Comparison of ENCODE assay signal across 11 cellular contexts in the genomic region with DNA sequence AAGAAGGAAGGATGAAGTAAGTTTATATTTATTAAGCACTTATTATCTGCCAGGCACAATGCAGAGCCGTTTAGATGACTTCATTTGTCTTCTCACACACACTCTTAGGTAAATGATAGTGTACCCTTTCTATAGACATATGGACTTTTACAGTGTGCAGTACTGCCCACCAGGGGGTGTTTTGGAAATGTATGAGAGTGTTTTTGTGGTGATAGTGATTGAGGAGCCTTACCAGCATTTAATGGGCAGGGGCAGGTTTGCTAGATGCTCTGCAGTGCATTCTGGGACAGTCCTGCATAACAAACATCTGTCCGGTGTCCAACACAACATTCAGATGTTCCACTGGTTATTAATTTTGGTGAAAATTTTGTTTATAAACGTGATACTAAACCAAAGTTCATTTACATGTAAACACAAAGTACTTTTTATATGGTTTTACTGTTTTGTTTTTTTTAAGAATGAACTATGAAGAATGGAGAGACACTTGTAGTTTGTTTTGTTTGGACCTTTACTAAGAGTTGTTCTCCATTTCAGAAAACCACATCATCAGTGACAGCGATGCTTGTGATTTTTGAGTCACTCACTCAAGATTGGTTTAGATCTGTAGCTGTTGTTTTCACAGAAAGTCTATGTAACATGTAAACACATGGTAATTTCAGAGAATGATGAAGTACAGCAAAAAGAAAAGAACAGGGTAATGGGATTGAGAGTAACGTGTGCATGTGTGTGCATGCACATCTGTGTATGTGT. TPM values are rescaled to one million over a fixed set of nuclear protein-coding genes. Genes with fewer than 3 reads are reported as not detected.
DNase-seq lines count a peak whose midpoint lies in the region; ATAC-seq and TF ChIP-seq lines count a peak whose summit lies in the region.
"Had no signal": no experiment of that assay in that cellular context is flagged by ENCODE, and none has a peak within 500 bp of the region (broad histone marks: within the 10 kb centered on the region; RNA-seq: fewer than 3 reads in every experiment).

No MANE protein-coding gene starts in this region.

- H3K4me3 ChIP-seq in GM12865 (ENCODE audit: low read depth, low read length) (no peak overlapping the region), RWPE2 (ENCODE audit: severe bottlenecking) (no peak overlapping the region), gastroesophageal sphincter (no peak overlapping the region)

- H3K27ac ChIP-seq in RWPE2 (ENCODE audit: poor library complexity, severe bottlenecking) (no peak overlapping the region), foreskin keratinocyte (no peak overlapping the region), gastroesophageal sphincter (no peak overlapping the region)

- H3K36me3 ChIP-seq in RWPE2 (ENCODE audit: low read depth): peaks cover 64% of the 10 kb centered on the region
- peaks cover 3 to 66% of the 10 kb centered on the region in 2 donors for H3K36me3 ChIP-seq in gastroesophageal sphincter

- no peak for TF ChIP-seq EP300 in gastroesophageal sphincter (IDR thresholded peaks at IDR 0.05)

- H3K4me1 ChIP-seq in RWPE2 (ENCODE audit: insufficient read depth, poor library complexity, severe bottlenecking) (no peaks in the 10 kb centered on the region), foreskin keratinocyte (no peaks in the 10 kb centered on the region), gastroesophageal sphincter (no peaks in the 10 kb centered on the region)

- no peaks in the 10 kb centered on the region for H3K9me3 ChIP-seq in RWPE2 (ENCODE audit: severe bottlenecking)
- peaks cover 0 to 15% (median 0%) of the 10 kb centered on the region in 3 donors for H3K9me3 ChIP-seq in gastroesophageal sphincter

- DNase-seq in AG20443 (ENCODE audit: low spot score) (peak; percentile 26), GM12865 (ENCODE audit: low read depth) (no peak), RWPE2 (ENCODE audit: low spot score) (no peak), foreskin keratinocyte (no peak), GM13976 (ENCODE audit: low spot score) (no peak)
- no peak for DNase-seq in activated CD4-positive, CD25-positive, alpha-beta regulatory T cell treated with anti-CD3 and anti-CD28 coated beads, Interleukin-2, amount 50 U/mL, for 72 hours
- DNase-seq: activated effector memory CD4-positive, alpha-beta T cell treated with Interleukin-2 at 50 U/mL for 16 hours; SHP77 had no signal

- H3K27me3 ChIP-seq in RWPE2 (ENCODE audit: insufficient read depth, poor library complexity, severe bottlenecking): no peaks in the 10 kb centered on the region
- no peaks in the 10 kb centered on the region for H3K27me3 ChIP-seq in foreskin keratinocyte
- H3K27me3 ChIP-seq in gastroesophageal sphincter: no peaks in the 10 kb centered on the region

- in situ Hi-C loops in GM13976 (cut with MboI; ENCODE audit: low sequenced_read_pairs, unreplicated experiment): no loop called here

- TF ChIP-seq CTCF in GM12865 (IDR thresholded peaks at IDR 0.05; ENCODE audit: insufficient read depth, low read depth, low read length, missing control alignments) (peak; percentile 22), RWPE2 (IDR thresholded peaks at IDR 0.05; ENCODE audit: poor library complexity, severe bottlenecking) (peak; percentile 85), foreskin keratinocyte (conservative IDR thresholded peaks at IDR 0.05) (peak; percentile 54), gastroesophageal sphincter (IDR thresholded peaks at IDR 0.05) (no peak), GM13976 (IDR thresholded peaks at IDR 0.05; ENCODE audit: borderline replicate concordance, control extremely low read depth, extremely low read depth, insufficient read depth, missing control alignments) (no peak)

- WGBS in gastroesophageal sphincter (ENCODE audit: low coverage in 1 of 2), 2 donors: 75 to 77% methylated on average over 5 of the region's 5 CpGs

- ATAC-seq in RWPE2 (ENCODE audit: low read depth): peak; percentile 64
- peak; percentile 56 for ATAC-seq in foreskin keratinocyte
- ATAC-seq in HG03457 (IDR thresholded peaks at IDR 0.05; ENCODE audit: unreplicated experiment): no peak
- no peak for ATAC-seq in gastroesophageal sphincter

- no peak for TF ChIP-seq POLR2A in gastroesophageal sphincter (IDR thresholded peaks at IDR 0.05)

RNA-seq across cellular contexts. Expression of a gene that starts 19.9 kb away (rescaled TPM):
- total RNA-seq in foreskin keratinocyte (1.7 and 2.1 TPM in 2 replicates), gastroesophageal sphincter (not detected)
- 1.3 and 1.6 TPM in 2 replicates for polyA plus RNA-seq in foreskin keratinocyte

RNA-seq across cellular contexts. Expression of a gene that starts 33.9 kb away (rescaled TPM):
- total RNA-seq in foreskin keratinocyte: 0.51 and 0.53 TPM in 2 replicates
- polyA plus RNA-seq in foreskin keratinocyte: 0.57 and 0.86 TPM in 2 replicates
- total RNA-seq in gastroesophageal sphincter: not detected
- total RNA-seq: skeletal muscle tissue had no signal

RNA-seq across cellular contexts. Expression of a gene that starts 43.2 kb away (rescaled TPM):
- total RNA-seq in foreskin keratinocyte (0.18 and 0.61 TPM in 2 replicates), gastroesophageal sphincter (not detected)
- 0.35 and 0.36 TPM in 2 replicates for polyA plus RNA-seq in foreskin keratinocyte
- total RNA-seq: skeletal muscle tissue had no signal

Comparison
In these comparisons a context has a peak if more than half of its experiments do, and no peak if none do; other contexts are left out.
1. CTCF ChIP-seq: peak in GM12865 (single experiment), RWPE2 (single experiment) and foreskin keratinocyte (single experiment); none in gastroesophageal sphincter (0 of 4) and GM13976 (single experiment).
2. ATAC-seq: peak in RWPE2 (single experiment) and foreskin keratinocyte (single experiment); none in HG03457 (single experiment) and gastroesophageal sphincter (single experiment).